In the genomic region with DNA sequence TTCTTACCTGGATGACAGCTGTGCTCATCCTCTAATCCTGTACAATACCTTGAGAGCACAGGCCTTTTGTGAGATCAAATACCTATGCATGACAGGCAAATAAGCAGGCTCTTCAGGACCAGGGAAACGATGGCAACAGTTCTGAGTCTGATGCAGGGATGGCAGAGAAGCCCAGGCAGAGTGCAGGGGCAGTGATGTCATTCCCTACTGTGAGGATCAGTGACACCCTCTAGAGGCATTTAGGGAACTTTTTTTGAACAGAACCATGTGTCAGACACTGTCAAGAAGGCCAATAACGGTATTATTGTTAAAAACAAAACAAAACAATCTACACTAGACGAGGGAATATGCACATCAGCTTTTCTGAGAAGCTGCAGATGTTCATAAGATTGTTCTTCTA, we compare ENCODE assay signal across 8 cellular contexts.
DNase-seq lines count a peak whose midpoint lies in the region; ATAC-seq and TF ChIP-seq lines count a peak whose summit lies in the region.

No MANE protein-coding gene starts in this region.

- H3K36me3 ChIP-seq in MG63: no peaks in the 10 kb centered on the region
- H3K36me3 ChIP-seq in parathyroid adenoma (ENCODE audit: control insufficient read depth, insufficient read depth, low read length): no peaks in the 10 kb centered on the region
- no peaks in the 10 kb centered on the region for H3K36me3 ChIP-seq in vagina

- H3K27me3 ChIP-seq in MG63 (no peaks in the 10 kb centered on the region), parathyroid adenoma (ENCODE audit: control insufficient read depth, insufficient read depth, low read length) (no peaks in the 10 kb centered on the region), vagina (no peaks in the 10 kb centered on the region)

- H3K27ac ChIP-seq in parathyroid adenoma (no peak overlapping the region), vagina (no peak overlapping the region)

- H3K79me2 ChIP-seq in parathyroid adenoma: no peaks in the 10 kb centered on the region

- intact Hi-C loops in vagina (cut with DNase I): no loop called here

- no peak for TF ChIP-seq POLR2A in vagina (IDR thresholded peaks at IDR 0.05)

- H3K27me3 Mint-ChIP-seq in endothelial cell (ENCODE audit: unreplicated experiment): no peaks in the 10 kb centered on the region

- H2AFZ ChIP-seq in parathyroid adenoma: no peak overlapping the region

- no peak for ATAC-seq in HG03571 (IDR thresholded peaks at IDR 0.05; ENCODE audit: unreplicated experiment)

- H3K4me3 ChIP-seq in MG63 (no peak overlapping the region), parathyroid adenoma (ENCODE audit: low read depth, low read length) (no peak overlapping the region), vagina (no peak overlapping the region)

- H3K9me3 ChIP-seq in MG63 (no peaks in the 10 kb centered on the region), parathyroid adenoma (ENCODE audit: control insufficient read depth, low read length) (no peaks in the 10 kb centered on the region), vagina (no peaks in the 10 kb centered on the region)

- DNase-seq in MG63 (peak; percentile 31), endothelial cell (ENCODE audit: low spot score) (no peak), vagina (ENCODE audit: extremely low spot score in 2 of 2) (no peak), glomerular visceral epithelial cell (ENCODE audit: extremely low spot score) (no peak), globus pallidus (ENCODE audit: low spot score) (no peak)

- no peaks in the 10 kb centered on the region for H3K4me1 ChIP-seq in parathyroid adenoma
- H3K4me1 ChIP-seq in vagina: peaks cover 19% of the 10 kb centered on the region

- no peak overlapping the region for H3K9ac ChIP-seq in parathyroid adenoma

- peaks cover 43% of the 10 kb centered on the region for H3K4me1 Mint-ChIP-seq in endothelial cell (ENCODE audit: unreplicated experiment)

- H3K4me3 Mint-ChIP-seq in endothelial cell (ENCODE audit: unreplicated experiment): no peak overlapping the region

- peaks cover 62% of the 10 kb centered on the region for H3K36me3 Mint-ChIP-seq in endothelial cell (ENCODE audit: low read depth, unreplicated experiment)

- H3K9me3 Mint-ChIP-seq in endothelial cell (ENCODE audit: unreplicated experiment): no peaks in the 10 kb centered on the region

- peak overlapping the region; percentile 34 for H3K27ac Mint-ChIP-seq in endothelial cell (ENCODE audit: unreplicated experiment)

- peak; percentile 30 for TF ChIP-seq CTCF in GM12873 (IDR thresholded peaks at IDR 0.05; ENCODE audit: insufficient read depth, low read depth, low read length, missing control alignments)
- TF ChIP-seq CTCF in endothelial cell (IDR thresholded peaks at IDR 0.05; ENCODE audit: unreplicated experiment): no peak
- TF ChIP-seq CTCF in parathyroid adenoma (IDR thresholded peaks at IDR 0.05): peak; percentile 19
- no peak for TF ChIP-seq CTCF in vagina (IDR thresholded peaks at IDR 0.05)

- H3K4me2 ChIP-seq in parathyroid adenoma (ENCODE audit: low read length): no peak overlapping the region

Comparison
In these comparisons a context has a peak if more than half of its experiments do, and no peak if none do; other contexts are left out.
1. CTCF ChIP-seq: peak in GM12873 (single experiment) and parathyroid adenoma (single experiment); none in endothelial cell (single experiment) and vagina (0 of 3).